17 cellular contexts compared by ENCODE assay signal in genomic region chr11:33703234-33703633, GRCh38. TPM values are rescaled to one million over a fixed set of nuclear protein-coding genes. Genes with fewer than 3 reads are reported as not detected.
DNase-seq lines count a peak whose midpoint lies in the region; ATAC-seq and TF ChIP-seq lines count a peak whose summit lies in the region.
"Had no signal": no experiment of that assay in that cellular context is flagged by ENCODE, and none has a peak within 500 bp of the region (broad histone marks: within the 10 kb centered on the region; RNA-seq: fewer than 3 reads in every experiment).

No MANE protein-coding gene starts in this region.

- no peak overlapping the region for H2AFZ ChIP-seq in MM.1S (ENCODE audit: low read length)

- H3K36me3 ChIP-seq in body of pancreas (replicated peaks in 1 of 2; ENCODE audit: insufficient read depth in 1 of 2, low read depth in 2 of 2), result no peaks in the 10 kb centered on the region
- peaks cover 5% of the 10 kb centered on the region; the same call in 1 of the 2 replicates for H3K36me3 ChIP-seq in MM.1S (replicated peaks; ENCODE audit: insufficient read depth, low read length)

- WGBS in body of pancreas, 2 donors, result 54 to 64% methylated on average over 5 of the region's 5 CpGs

- peaks cover 29% of the 10 kb centered on the region for H3K79me2 ChIP-seq in MM.1S (ENCODE audit: low read length)

- H3K4me3 ChIP-seq in AG04450 (ENCODE audit: low read depth, low read length) (no peak overlapping the region), body of pancreas (no peak overlapping the region), MM.1S (ENCODE audit: low read length) (no peak overlapping the region)

- H3K4me2 ChIP-seq in MM.1S (ENCODE audit: low read depth, low read length), result no peak overlapping the region

- no peak for ATAC-seq in body of pancreas
- ATAC-seq: activated T-cell treated with anti-CD3 and anti-CD28 coated beads, Interleukin-2, amount 50 U/mL, for 72 hours; natural killer cell treated with Interleukin-12 subunit alpha and Interleukin-12 subunit beta and Interleukin-15 and Interleukin-18, amount 100 ng/mL, for 72 hours had no signal

- H4K20me1 ChIP-seq in MM.1S (ENCODE audit: insufficient read depth, low read length), result no peaks in the 10 kb centered on the region

- H3K9me2 ChIP-seq in MM.1S (replicated peaks; ENCODE audit: insufficient read depth, low read length), result no peaks in the 10 kb centered on the region

- TF ChIP-seq CTCF in AG04450 (IDR thresholded peaks at IDR 0.05; ENCODE audit: low read depth, low read length) (no peak), body of pancreas (IDR thresholded peaks at IDR 0.05) (no peak), MM.1S (IDR thresholded peaks at IDR 0.05; ENCODE audit: low read length) (no peak)

- no peak for TF ChIP-seq POLR2A in body of pancreas (IDR thresholded peaks at IDR 0.05)

- no peaks in the 10 kb centered on the region for H3K27me3 ChIP-seq in AG04450 (ENCODE audit: control insufficient read depth, insufficient read depth, low read length)
- no peaks in the 10 kb centered on the region for H3K27me3 ChIP-seq in body of pancreas
- no peaks in the 10 kb centered on the region for H3K27me3 ChIP-seq in MM.1S (replicated peaks; ENCODE audit: insufficient read depth, low read length)

- CTCF ChIA-PET in AG04450 (lab: Charles Lee), result interaction anchor here (0.8 to 1.4 kb wide), 2 partner anchors 11 to 39 kb away, joined by 3 read pairs; no protein-coding TSS in a partner anchor

- peaks cover 23% of the 10 kb centered on the region for H3F3A ChIP-seq in MM.1S (ENCODE audit: insufficient read depth, low read length)

- DNase-seq in AG04450 (ENCODE audit: low read depth, low spot score) (no peak), body of pancreas (no peak), kidney tubule cell (ENCODE audit: low spot score) (peak; percentile 28), renal cortical epithelial cell (ENCODE audit: low read depth) (peak; percentile 81), MM.1S (no peak), NCI-H1105 (lab: John Stamatoyannopoulos, UW) (no peak), NCI-H524 treated with DMSO at 0.1 percent for 48 hours (lab: John Stamatoyannopoulos, UW) (no peak)
- no peak for DNase-seq in activated CD4-positive, alpha-beta T cell treated with anti-CD3 and anti-CD28 coated beads for 4 hours
- DNase-seq: activated CD4-positive, alpha-beta T cell treated with anti-CD3 and anti-CD28 coated beads, Interleukin-2, amount 10 ng/mL, durations not matched to agents 7 days and 5 days; activated T-cell treated with anti-CD3 and anti-CD28 coated beads, Interleukin-2, amount 50 U/mL, for 72 hours; H9; Karpas-422; NCI-H1930; NCI-H526 had no signal

- H3K27ac ChIP-seq in AG04450 (ENCODE audit: low read depth, low read length) (peak overlapping the region; percentile 39), body of pancreas (peak overlapping the region in 3 of 4 donors; percentile 78 to 88 (median 83)), MM.1S (ENCODE audit: low read length) (no peak overlapping the region)
- H3K27ac ChIP-seq: HL-60 had no signal

- POLR2A ChIA-PET in AG04450 (lab: Yijun Ruan, JAX), result no interaction called here

- H3K9ac ChIP-seq in MM.1S (ENCODE audit: low read length), result no peak overlapping the region

- no peaks in the 10 kb centered on the region for H3K9me3 ChIP-seq in AG04450 (ENCODE audit: control insufficient read depth, insufficient read depth, low read length)
- no peaks in the 10 kb centered on the region for H3K9me3 ChIP-seq in body of pancreas
- H3K9me3 ChIP-seq in MM.1S (replicated peaks; ENCODE audit: insufficient read depth, low read length), result no peaks in the 10 kb centered on the region

- intact Hi-C loops in body of pancreas (cut with DNase I), result no loop called here

- peaks cover 71% of the 10 kb centered on the region for H3K4me1 ChIP-seq in body of pancreas
- peaks cover 29% of the 10 kb centered on the region for H3K4me1 ChIP-seq in MM.1S (ENCODE audit: low read length)

RNA-seq across cellular contexts. Expression of gene C11orf91, which starts 2.6 kb away (rescaled TPM):
- not detected in 2 replicates for polyA plus RNA-seq in AG04450 (2011; rRNA removed)
- not detected in 2 replicates for polyA minus RNA-seq in AG04450 (2011; rRNA and poly(A)+ RNA removed)
- total RNA-seq in body of pancreas (not detected), renal cortical epithelial cell (not detected in 2 replicates)
- total RNA-seq: activated T-cell treated with anti-CD3 and anti-CD28 coated beads, Interleukin-2, amount 50 U/mL, for 72 hours; fibroblast of villous mesenchyme; H9; natural killer cell treated with Interleukin-12 subunit alpha and Interleukin-12 subunit beta and Interleukin-15 and Interleukin-18, amount 100 ng/mL, for 72 hours had no signal

RNA-seq across cellular contexts. Expression of gene CD59, which starts 33.0 kb away (rescaled TPM):
- polyA plus RNA-seq in AG04450 (2011; rRNA removed), result 1,182 and 1,226 TPM in 2 replicates
- 475 and 515 TPM in 2 replicates for polyA minus RNA-seq in AG04450 (2011; rRNA and poly(A)+ RNA removed)
- total RNA-seq in body of pancreas, result 100 to 1,000 TPM in 1 of 2 donors, 10 to 100 TPM in 1; 68.2 to 194 TPM
- total RNA-seq in renal cortical epithelial cell, result 686 and 725 TPM in 2 replicates

Comparison
In these comparisons a context has a peak if more than half of its experiments do, and no peak if none do; other contexts are left out.
1. DNase-seq: peak in kidney tubule cell (single experiment) and renal cortical epithelial cell (single experiment); none in AG04450 (single experiment), body of pancreas (0 of 4), MM.1S (single experiment), activated CD4-positive, alpha-beta T cell treated with anti-CD3 and anti-CD28 coated beads for 4 hours (0 of 2), NCI-H1105 (single experiment) and NCI-H524 treated with DMSO at 0.1 percent for 48 hours (single experiment).